Comparison of ENCODE assay signal across 22 cellular contexts in genomic region chr14:92956961-92957360, GRCh38. TPM values are rescaled to one million over a fixed set of nuclear protein-coding genes. Genes with fewer than 3 reads are reported as not detected.
DNase-seq lines count a peak whose midpoint lies in the region; ATAC-seq, FAIRE-seq and TF ChIP-seq lines count a peak whose summit lies in the region.
"Had no signal": no experiment of that assay in that cellular context is flagged by ENCODE, and none has a peak within 500 bp of the region (broad histone marks: within the 10 kb centered on the region; RNA-seq: fewer than 3 reads in every experiment).

No MANE protein-coding gene starts in this region.

- H3K9ac ChIP-seq in kidney (ENCODE audit: low read length in 2 of 2) (no peak overlapping the region), endodermal cell (ENCODE audit: extremely low read depth, low read length, poor library complexity, severe bottlenecking) (no peak overlapping the region)

- H3K4me3 Mint-ChIP-seq in endodermal cell, result no peak overlapping the region
- H3K4me3 Mint-ChIP-seq: activated CD4-positive, alpha-beta T cell treated with anti-CD3 and anti-CD28 coated beads for 36 hours; activated naive CD4-positive, alpha-beta T cell treated with anti-CD3 and anti-CD28 coated beads for 36 hours; activated T-cell treated with anti-CD3 and anti-CD28 coated beads, Interleukin-2, amount 50 U/mL, for 4 hours; naive B cell had no signal

- FAIRE-seq in kidney (lab: Jason Lieb, UNC), result no peak

- H3K4me1 ChIP-seq in kidney (ENCODE audit: control insufficient read depth in 1 of 2, insufficient read depth in 1 of 2, low read depth in 1 of 2, low read length in 2 of 2) (no peaks in the 10 kb centered on the region), endodermal cell (ENCODE audit: control insufficient read depth, insufficient read depth, low read length) (no peaks in the 10 kb centered on the region)
- H3K4me1 ChIP-seq: right lobe of liver had no signal

- WGBS in endodermal cell (ENCODE audit: insufficient coverage in 1 of 2, insufficient read length in 1 of 2), 2 experiments, result 90 to 98% methylated on average over 10 to 11 of the region's 11 CpGs

- no peak for ATAC-seq in GM21529 (IDR thresholded peaks at IDR 0.05; ENCODE audit: unreplicated experiment)
- ATAC-seq: activated CD4-positive, alpha-beta T cell treated with anti-CD3 and anti-CD28 coated beads for 36 hours; activated T-cell treated with anti-CD3 and anti-CD28 coated beads, Interleukin-2, amount 50 U/mL, for 4 hours; right lobe of liver had no signal

- no peaks in the 10 kb centered on the region for H3K27me3 Mint-ChIP-seq in endodermal cell (ENCODE audit: insufficient read depth)
- H3K27me3 Mint-ChIP-seq: activated CD4-positive, alpha-beta T cell treated with anti-CD3 and anti-CD28 coated beads for 36 hours; naive B cell had no signal

- H3K4me3 ChIP-seq in kidney (ENCODE audit: low read length in 2 of 2), result no peak overlapping the region
- H3K4me3 ChIP-seq in endodermal cell (ENCODE audit: low read length), result no peak overlapping the region
- H3K4me3 ChIP-seq: right lobe of liver, upper lobe of left lung had no signal

- DNase-seq in DMS53 (lab: John Stamatoyannopoulos, UW) (peak; percentile 8), DMS53 treated with DMSO at 0.1 percent for 48 hours (lab: John Stamatoyannopoulos, UW; ENCODE audit: unreplicated experiment) (no peak), NCI-H146 (lab: John Stamatoyannopoulos, UW) (peak; percentile 85), NCI-H510A treated with DMSO at 0.1 percent for 48 hours (lab: John Stamatoyannopoulos, UW) (peak; percentile 73), kidney (peak; percentile 49), endodermal cell (no peak), HT-29 (ENCODE audit: low spot score) (no peak)
- DNase-seq: activated CD4-positive, alpha-beta T cell treated with anti-CD3 and anti-CD28 coated beads for 36 hours; activated naive CD4-positive, alpha-beta T cell treated with anti-CD3 and anti-CD28 coated beads for 36 hours; activated T-cell treated with anti-CD3 and anti-CD28 coated beads, Interleukin-2, amount 50 U/mL, for 4 hours; AML-193; amygdala; GOT3; Kasumi-1; naive B cell; right lobe of liver; upper lobe of left lung had no signal

- H3K27ac ChIP-seq in kidney (ENCODE audit: low read depth in 2 of 2, low read length in 2 of 2) (no peak overlapping the region), endodermal cell (ENCODE audit: low read depth, low read length) (no peak overlapping the region)
- H3K27ac ChIP-seq: right lobe of liver, upper lobe of left lung had no signal

- H3K9me3 ChIP-seq in kidney (ENCODE audit: control insufficient read depth in 1 of 2, low read length in 2 of 2) (no peaks in the 10 kb centered on the region), endodermal cell (ENCODE audit: control insufficient read depth, low read length) (no peaks in the 10 kb centered on the region)
- H3K9me3 ChIP-seq: right lobe of liver, upper lobe of left lung had no signal

- H3K36me3 Mint-ChIP-seq in endodermal cell (ENCODE audit: low read depth), result no peaks in the 10 kb centered on the region

- no peaks in the 10 kb centered on the region for H3K4me1 Mint-ChIP-seq in endodermal cell

- H3K27ac Mint-ChIP-seq in endodermal cell, result no peak overlapping the region
- H3K27ac Mint-ChIP-seq: activated CD4-positive, alpha-beta T cell treated with anti-CD3 and anti-CD28 coated beads for 36 hours; activated naive CD4-positive, alpha-beta T cell treated with anti-CD3 and anti-CD28 coated beads for 36 hours; naive B cell had no signal

- H3K36me3 ChIP-seq in kidney (ENCODE audit: control insufficient read depth in 1 of 2, insufficient read depth in 2 of 2, low read length in 2 of 2) (peaks cover 20 to 35% of the 10 kb centered on the region in 2 donors), endodermal cell (ENCODE audit: control insufficient read depth, insufficient read depth, low read length) (no peaks in the 10 kb centered on the region)

- no peaks in the 10 kb centered on the region for H3K9me3 Mint-ChIP-seq in endodermal cell
- H3K9me3 Mint-ChIP-seq: activated naive CD4-positive, alpha-beta T cell treated with anti-CD3 and anti-CD28 coated beads for 36 hours; activated T-cell treated with anti-CD3 and anti-CD28 coated beads, Interleukin-2, amount 50 U/mL, for 4 hours; naive B cell had no signal

- no peaks in the 10 kb centered on the region for H3K27me3 ChIP-seq in endodermal cell (ENCODE audit: control insufficient read depth, insufficient read depth, low read length, poor library complexity, severe bottlenecking)
- H3K27me3 ChIP-seq: right lobe of liver, upper lobe of left lung had no signal

- TF ChIP-seq CTCF in kidney (IDR thresholded peaks at IDR 0.05; ENCODE audit: borderline replicate concordance, extremely low read depth, insufficient read depth) (no peak), endodermal cell (conservative IDR thresholded peaks at IDR 0.05) (no peak)

- intact Hi-C loops in kidney (cut with DNase I), result loop anchor here (10.0 kb wide), 1 partner anchor 178 kb away; no protein-coding TSS in a partner anchor

RNA-seq across cellular contexts. Expression of gene CHGA, which starts 34.0 kb away (rescaled TPM):
- total RNA-seq in kidney (0.38 TPM), endodermal cell (1 to 10 TPM; 4.6 TPM)
- polyA plus RNA-seq in kidney (ENCODE audit: insufficient read depth, low read depth, low replicate concordance), result 6.6 TPM
- 7.6 TPM for polyA plus RNA-seq in endodermal cell (2013, experiment 1 of 2)
- 6.4 TPM for polyA plus RNA-seq in endodermal cell (2013, experiment 2 of 2)
- not detected in 2 replicates for total RNA-seq in HT-29 (2014; rRNA removed; shearing (Covaris generic))
- total RNA-seq: A172; activated CD4-positive, alpha-beta T cell treated with anti-CD3 and anti-CD28 coated beads for 36 hours; activated CD8-positive, alpha-beta memory T cell treated with anti-CD3 and anti-CD28 coated beads for 36 hours; activated naive CD4-positive, alpha-beta T cell treated with anti-CD3 and anti-CD28 coated beads for 36 hours; dermis microvascular lymphatic vessel endothelial cell; T-helper 1 cell treated with Interleukin-12 subunit alpha and Interleukin-12 subunit beta and Interleukin-4 antibody, amounts not matched to agents 30 ng/mL and 1 ng/mL, for 36 hours had no signal

Comparison
In these comparisons a context has a peak if more than half of its experiments do, and no peak if none do; other contexts are left out.
1. DNase-seq: peak in DMS53 (single experiment), NCI-H146 (single experiment), NCI-H510A treated with DMSO at 0.1 percent for 48 hours (single experiment) and kidney (single experiment); none in DMS53 treated with DMSO at 0.1 percent for 48 hours (single experiment), endodermal cell (single experiment) and HT-29 (single experiment).